ENCODE assay signal across 1 cellular context in the genomic region with DNA sequence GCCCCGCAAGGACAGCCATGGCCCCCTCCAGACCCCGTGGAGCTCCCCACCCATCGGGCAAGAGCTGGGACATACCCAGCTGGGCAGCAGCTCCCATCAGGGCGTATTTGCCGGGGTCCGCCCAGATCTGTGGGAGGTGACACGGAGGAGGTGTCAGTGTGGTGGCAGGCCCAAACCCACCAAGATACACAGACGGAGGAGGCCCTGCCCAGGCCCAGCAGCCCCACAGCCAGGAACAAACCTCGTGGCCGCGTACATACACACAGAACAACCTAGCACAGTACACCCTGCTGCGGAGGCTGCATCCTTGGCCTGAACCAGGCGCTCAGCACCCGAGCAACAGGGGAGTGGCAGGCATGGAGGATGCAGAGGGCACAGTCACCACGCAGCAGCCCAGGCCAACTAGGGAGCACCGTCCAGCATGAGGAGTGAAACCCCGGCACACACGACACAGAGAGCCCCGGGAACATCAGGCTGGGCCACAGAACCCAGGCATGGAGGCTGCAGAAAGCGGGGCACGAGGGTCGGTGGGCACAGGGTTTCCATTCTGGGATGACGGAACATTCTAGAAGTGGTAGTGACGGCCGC.
TF ChIP-seq lines count a peak whose summit lies in the region.

No MANE protein-coding gene starts in this region.

TF ChIP-seq in H1, 55 proteins besides CTCF, POLR2A, EP300 and RAD21:
- TF ChIP-seq SIX5 (IDR thresholded peaks at IDR 0.05; ENCODE audit: low read depth, low read length) (no peak), GTF2F1 (IDR thresholded peaks at IDR 0.05; ENCODE audit: borderline replicate concordance, low read depth, low read length) (no peak), CREB1 (IDR thresholded peaks at IDR 0.05) (no peak), RNF2 (IDR thresholded peaks at IDR 0.05; ENCODE audit: borderline replicate concordance, low read depth, low read length, missing control alignments, poor library complexity, severe bottlenecking) (no peak), BCL11A (IDR thresholded peaks at IDR 0.05; ENCODE audit: low read depth in 2 of 2, low read length in 2 of 2) (no peak), TAF1 (IDR thresholded peaks at IDR 0.05; ENCODE audit: low read depth, low read length) (no peak), CHD1 (IDR thresholded peaks at IDR 0.05; ENCODE audit: low read depth, low read length) (no peak), TEAD4 (IDR thresholded peaks at IDR 0.05; ENCODE audit: low read depth, low read length) (no peak), MAFK (IDR thresholded peaks at IDR 0.05; ENCODE audit: low read depth, low read length) (no peak), BRCA1 (IDR thresholded peaks at IDR 0.05; ENCODE audit: low read depth, low read length) (no peak), CTBP2 (IDR thresholded peaks at IDR 0.05; ENCODE audit: borderline replicate concordance, insufficient read depth, insufficient read length, low read length) (no peak), CBX5 (IDR thresholded peaks at IDR 0.05; ENCODE audit: low read depth, low read length) (no peak), RFX5 (IDR thresholded peaks at IDR 0.05; ENCODE audit: borderline replicate concordance, low read depth, low read length) (no peak), CBX8 (IDR thresholded peaks at IDR 0.05; ENCODE audit: borderline replicate concordance, low read depth, low read length) (no peak), TBP (IDR thresholded peaks at IDR 0.05; ENCODE audit: low read depth, low read length) (no peak), SAP30 (IDR thresholded peaks at IDR 0.05; ENCODE audit: insufficient read depth, insufficient replicate concordance, low read length) (no peak)
- TF ChIP-seq, protein P1, sequence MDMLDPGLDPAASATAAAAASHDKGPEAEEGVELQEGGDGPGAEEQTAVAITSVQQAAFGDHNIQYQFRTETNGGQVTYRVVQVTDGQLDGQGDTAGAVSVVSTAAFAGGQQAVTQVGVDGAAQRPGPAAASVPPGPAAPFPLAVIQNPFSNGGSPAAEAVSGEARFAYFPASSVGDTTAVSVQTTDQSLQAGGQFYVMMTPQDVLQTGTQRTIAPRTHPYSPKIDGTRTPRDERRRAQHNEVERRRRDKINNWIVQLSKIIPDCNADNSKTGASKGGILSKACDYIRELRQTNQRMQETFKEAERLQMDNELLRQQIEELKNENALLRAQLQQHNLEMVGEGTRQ (IDR thresholded peaks at IDR 0.05; ENCODE audit: low read length), result no peak
- TF ChIP-seq, protein P2, sequence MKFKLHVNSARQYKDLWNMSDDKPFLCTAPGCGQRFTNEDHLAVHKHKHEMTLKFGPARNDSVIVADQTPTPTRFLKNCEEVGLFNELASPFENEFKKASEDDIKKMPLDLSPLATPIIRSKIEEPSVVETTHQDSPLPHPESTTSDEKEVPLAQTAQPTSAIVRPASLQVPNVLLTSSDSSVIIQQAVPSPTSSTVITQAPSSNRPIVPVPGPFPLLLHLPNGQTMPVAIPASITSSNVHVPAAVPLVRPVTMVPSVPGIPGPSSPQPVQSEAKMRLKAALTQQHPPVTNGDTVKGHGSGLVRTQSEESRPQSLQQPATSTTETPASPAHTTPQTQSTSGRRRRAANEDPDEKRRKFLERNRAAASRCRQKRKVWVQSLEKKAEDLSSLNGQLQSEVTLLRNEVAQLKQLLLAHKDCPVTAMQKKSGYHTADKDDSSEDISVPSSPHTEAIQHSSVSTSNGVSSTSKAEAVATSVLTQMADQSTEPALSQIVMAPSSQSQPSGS (IDR thresholded peaks at IDR 0.05; ENCODE audit: low read length), result no peak
- TF ChIP-seq, protein P3, sequence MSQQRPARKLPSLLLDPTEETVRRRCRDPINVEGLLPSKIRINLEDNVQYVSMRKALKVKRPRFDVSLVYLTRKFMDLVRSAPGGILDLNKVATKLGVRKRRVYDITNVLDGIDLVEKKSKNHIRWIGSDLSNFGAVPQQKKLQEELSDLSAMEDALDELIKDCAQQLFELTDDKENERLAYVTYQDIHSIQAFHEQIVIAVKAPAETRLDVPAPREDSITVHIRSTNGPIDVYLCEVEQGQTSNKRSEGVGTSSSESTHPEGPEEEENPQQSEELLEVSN (IDR thresholded peaks at IDR 0.05), result no peak
- TF ChIP-seq, protein P4, sequence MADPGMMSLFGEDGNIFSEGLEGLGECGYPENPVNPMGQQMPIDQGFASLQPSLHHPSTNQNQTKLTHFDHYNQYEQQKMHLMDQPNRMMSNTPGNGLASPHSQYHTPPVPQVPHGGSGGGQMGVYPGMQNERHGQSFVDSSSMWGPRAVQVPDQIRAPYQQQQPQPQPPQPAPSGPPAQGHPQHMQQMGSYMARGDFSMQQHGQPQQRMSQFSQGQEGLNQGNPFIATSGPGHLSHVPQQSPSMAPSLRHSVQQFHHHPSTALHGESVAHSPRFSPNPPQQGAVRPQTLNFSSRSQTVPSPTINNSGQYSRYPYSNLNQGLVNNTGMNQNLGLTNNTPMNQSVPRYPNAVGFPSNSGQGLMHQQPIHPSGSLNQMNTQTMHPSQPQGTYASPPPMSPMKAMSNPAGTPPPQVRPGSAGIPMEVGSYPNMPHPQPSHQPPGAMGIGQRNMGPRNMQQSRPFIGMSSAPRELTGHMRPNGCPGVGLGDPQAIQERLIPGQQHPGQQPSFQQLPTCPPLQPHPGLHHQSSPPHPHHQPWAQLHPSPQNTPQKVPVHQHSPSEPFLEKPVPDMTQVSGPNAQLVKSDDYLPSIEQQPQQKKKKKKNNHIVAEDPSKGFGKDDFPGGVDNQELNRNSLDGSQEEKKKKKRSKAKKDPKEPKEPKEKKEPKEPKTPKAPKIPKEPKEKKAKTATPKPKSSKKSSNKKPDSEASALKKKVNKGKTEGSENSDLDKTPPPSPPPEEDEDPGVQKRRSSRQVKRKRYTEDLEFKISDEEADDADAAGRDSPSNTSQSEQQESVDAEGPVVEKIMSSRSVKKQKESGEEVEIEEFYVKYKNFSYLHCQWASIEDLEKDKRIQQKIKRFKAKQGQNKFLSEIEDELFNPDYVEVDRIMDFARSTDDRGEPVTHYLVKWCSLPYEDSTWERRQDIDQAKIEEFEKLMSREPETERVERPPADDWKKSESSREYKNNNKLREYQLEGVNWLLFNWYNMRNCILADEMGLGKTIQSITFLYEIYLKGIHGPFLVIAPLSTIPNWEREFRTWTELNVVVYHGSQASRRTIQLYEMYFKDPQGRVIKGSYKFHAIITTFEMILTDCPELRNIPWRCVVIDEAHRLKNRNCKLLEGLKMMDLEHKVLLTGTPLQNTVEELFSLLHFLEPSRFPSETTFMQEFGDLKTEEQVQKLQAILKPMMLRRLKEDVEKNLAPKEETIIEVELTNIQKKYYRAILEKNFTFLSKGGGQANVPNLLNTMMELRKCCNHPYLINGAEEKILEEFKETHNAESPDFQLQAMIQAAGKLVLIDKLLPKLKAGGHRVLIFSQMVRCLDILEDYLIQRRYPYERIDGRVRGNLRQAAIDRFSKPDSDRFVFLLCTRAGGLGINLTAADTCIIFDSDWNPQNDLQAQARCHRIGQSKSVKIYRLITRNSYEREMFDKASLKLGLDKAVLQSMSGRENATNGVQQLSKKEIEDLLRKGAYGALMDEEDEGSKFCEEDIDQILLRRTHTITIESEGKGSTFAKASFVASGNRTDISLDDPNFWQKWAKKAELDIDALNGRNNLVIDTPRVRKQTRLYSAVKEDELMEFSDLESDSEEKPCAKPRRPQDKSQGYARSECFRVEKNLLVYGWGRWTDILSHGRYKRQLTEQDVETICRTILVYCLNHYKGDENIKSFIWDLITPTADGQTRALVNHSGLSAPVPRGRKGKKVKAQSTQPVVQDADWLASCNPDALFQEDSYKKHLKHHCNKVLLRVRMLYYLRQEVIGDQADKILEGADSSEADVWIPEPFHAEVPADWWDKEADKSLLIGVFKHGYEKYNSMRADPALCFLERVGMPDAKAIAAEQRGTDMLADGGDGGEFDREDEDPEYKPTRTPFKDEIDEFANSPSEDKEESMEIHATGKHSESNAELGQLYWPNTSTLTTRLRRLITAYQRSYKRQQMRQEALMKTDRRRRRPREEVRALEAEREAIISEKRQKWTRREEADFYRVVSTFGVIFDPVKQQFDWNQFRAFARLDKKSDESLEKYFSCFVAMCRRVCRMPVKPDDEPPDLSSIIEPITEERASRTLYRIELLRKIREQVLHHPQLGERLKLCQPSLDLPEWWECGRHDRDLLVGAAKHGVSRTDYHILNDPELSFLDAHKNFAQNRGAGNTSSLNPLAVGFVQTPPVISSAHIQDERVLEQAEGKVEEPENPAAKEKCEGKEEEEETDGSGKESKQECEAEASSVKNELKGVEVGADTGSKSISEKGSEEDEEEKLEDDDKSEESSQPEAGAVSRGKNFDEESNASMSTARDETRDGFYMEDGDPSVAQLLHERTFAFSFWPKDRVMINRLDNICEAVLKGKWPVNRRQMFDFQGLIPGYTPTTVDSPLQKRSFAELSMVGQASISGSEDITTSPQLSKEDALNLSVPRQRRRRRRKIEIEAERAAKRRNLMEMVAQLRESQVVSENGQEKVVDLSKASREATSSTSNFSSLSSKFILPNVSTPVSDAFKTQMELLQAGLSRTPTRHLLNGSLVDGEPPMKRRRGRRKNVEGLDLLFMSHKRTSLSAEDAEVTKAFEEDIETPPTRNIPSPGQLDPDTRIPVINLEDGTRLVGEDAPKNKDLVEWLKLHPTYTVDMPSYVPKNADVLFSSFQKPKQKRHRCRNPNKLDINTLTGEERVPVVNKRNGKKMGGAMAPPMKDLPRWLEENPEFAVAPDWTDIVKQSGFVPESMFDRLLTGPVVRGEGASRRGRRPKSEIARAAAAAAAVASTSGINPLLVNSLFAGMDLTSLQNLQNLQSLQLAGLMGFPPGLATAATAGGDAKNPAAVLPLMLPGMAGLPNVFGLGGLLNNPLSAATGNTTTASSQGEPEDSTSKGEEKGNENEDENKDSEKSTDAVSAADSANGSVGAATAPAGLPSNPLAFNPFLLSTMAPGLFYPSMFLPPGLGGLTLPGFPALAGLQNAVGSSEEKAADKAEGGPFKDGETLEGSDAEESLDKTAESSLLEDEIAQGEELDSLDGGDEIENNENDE (IDR thresholded peaks at IDR 0.05; ENCODE audit: insufficient replicate concordance, low read length), result no peak
